28 cellular contexts compared by ENCODE assay signal in the genomic region with DNA sequence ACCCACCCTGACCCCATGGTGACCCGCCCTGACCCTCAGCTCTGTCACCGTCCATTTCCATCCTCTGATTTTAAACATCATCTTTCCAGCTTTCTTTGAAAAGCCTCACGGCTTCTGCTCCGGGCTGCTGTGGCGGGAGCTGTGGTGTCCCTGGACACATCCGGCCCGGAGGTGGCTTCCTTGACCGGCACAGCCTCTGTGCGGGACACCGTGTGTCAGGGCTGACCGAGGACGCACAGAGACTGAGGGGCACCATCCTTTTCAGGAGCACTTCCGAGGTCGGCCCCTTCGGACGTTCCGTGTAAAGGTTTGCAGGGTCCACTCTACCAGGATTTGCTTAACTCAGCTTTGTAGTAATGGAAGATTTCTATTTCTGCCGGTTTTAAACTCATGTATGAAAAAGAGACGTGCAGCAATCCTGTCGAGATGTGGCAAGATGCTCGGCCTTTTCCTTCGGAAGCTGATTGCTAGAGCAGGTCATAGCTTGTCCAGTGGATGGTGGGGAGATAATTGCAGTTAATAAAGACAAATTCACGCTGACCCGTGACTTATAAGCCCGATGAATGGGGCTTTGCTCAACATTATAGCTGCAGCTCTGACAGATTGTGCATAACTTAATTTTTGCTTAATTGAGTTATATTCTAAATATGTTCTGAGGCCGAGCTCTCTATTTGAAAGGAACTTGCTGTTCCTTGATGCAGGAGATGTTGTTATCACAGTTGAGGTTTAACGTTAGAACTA. TPM values are rescaled to one million over a fixed set of nuclear protein-coding genes. Genes with fewer than 3 reads are reported as not detected.
"Had no signal": no experiment of that assay in that cellular context is flagged by ENCODE, and none has a peak within 500 bp of the region (broad histone marks: within the 10 kb centered on the region; RNA-seq: fewer than 3 reads in every experiment).

No MANE protein-coding gene starts in this region.

- H3K27me3 ChIP-seq: ovary, right lobe of liver, thyroid gland had no signal

- FAIRE-seq: colon, keratinocyte had no signal

- H3K4me1 ChIP-seq: gastrocnemius medialis, left lung, psoas muscle, right lobe of liver, stomach, thyroid gland had no signal

- H3K4me3 ChIP-seq: gastrocnemius medialis, left lung, mucosa of descending colon, ovary, psoas muscle, right lobe of liver, smooth muscle cell, stomach, thyroid gland had no signal

- ATAC-seq: gastrocnemius medialis; left lung; mucosa of descending colon; psoas muscle; stimulated activated effector memory CD8-positive, alpha-beta T cell treated with anti-CD3 and anti-CD28 coated beads, Interleukin-12 subunit alpha, Interleukin-12 subunit beta, amount 100 ng/mL, for 72 hours had no signal

- H3K27ac ChIP-seq: epithelial cell of prostate, gastrocnemius medialis, left lung, ovary, psoas muscle, right lobe of liver, stomach, thyroid gland had no signal

- DNase-seq: effector CD8-positive, alpha-beta T cell; endodermal cell; foreskin fibroblast; gastrocnemius medialis; head of caudate nucleus; mesenchymal stem cell; mucosa of descending colon; naive B cell; occipital lobe; ovary; posterior cingulate gyrus; psoas muscle; right lobe of liver; stimulated activated CD4-positive, alpha-beta T cell treated with anti-CD3 and anti-CD28 coated beads, Interleukin-12 subunit alpha, Interleukin-12 subunit beta, amount 100 ng/mL, for 4 hours; stimulated activated CD4-positive, alpha-beta T cell treated with anti-CD3 and anti-CD28 coated beads, Interleukin-1b, Interleukin-23, amount 100 ng/mL, for 48 hours; stimulated activated CD4-positive, alpha-beta T cell treated with anti-CD3 and anti-CD28 coated beads, Interleukin-4, amount 100 ng/mL, for 1 hour; stimulated activated naive CD4-positive, alpha-beta T cell treated with Interleukin-2 at 50 U/mL for 16 hours; stomach; thyroid gland; trophoblast cell had no signal

- H3K36me3 ChIP-seq: gastrocnemius medialis, left lung, ovary, right lobe of liver, stomach, thyroid gland had no signal

- H3K9me3 ChIP-seq: gastrocnemius medialis, left lung, mucosa of descending colon, ovary, psoas muscle, right lobe of liver, stomach, thyroid gland had no signal

RNA-seq across cellular contexts. Expression of a gene that starts 54.4 kb away (rescaled TPM):
- total RNA-seq: subcutaneous adipose tissue had no signal
- polyA plus RNA-seq: urinary bladder had no signal
